8 cellular contexts compared by ENCODE assay signal in the genomic region with DNA sequence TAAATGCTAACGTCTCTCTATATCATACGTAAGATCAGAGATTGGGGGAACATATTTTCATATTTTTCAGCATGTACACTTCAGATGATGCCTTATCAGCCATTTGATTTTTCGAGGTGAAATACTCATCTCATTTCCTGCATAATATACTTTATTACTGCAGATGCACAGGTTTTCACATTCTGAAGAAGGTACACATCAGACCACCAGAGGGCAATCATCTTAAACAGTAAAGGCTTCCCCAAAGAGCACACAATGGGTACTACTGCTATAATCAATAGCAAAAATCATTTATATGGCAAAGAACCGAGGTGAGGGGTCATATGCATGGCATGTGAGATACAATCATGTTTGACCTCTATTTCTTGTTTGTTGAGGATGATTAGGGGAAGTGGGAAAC.
DNase-seq lines count a peak whose midpoint lies in the region; ATAC-seq and TF ChIP-seq lines count a peak whose summit lies in the region.

No MANE protein-coding gene starts in this region.

- H3K9ac ChIP-seq in PC-3 (ENCODE audit: low read length), result 0 out of 2 replicates have a peak overlapping the region, but pooled peaks have one; percentile 27

- no peak overlapping the region for H3K4me3 ChIP-seq in PC-3 (ENCODE audit: low read length)
- H3K4me3 ChIP-seq in transverse colon, result no peak overlapping the region
- no peak overlapping the region for H3K4me3 ChIP-seq in aorta (ENCODE audit: low read length in 2 of 2)

- peak; percentile 64 for TF ChIP-seq CTCF in PC-3 (conservative IDR thresholded peaks at IDR 0.05; ENCODE audit: low read depth, low read length)
- peak; percentile 23 to 37 (median 32) for TF ChIP-seq CTCF in transverse colon (IDR thresholded peaks at IDR 0.05)

- POLR2A ChIA-PET in PC-3 (lab: Charles Lee; ENCODE audit: unreplicated experiment), result no interaction called here

- DNase-seq in NCI-H146 (lab: John Stamatoyannopoulos, UW) (peak; percentile 26), NCI-H146 treated with DMSO at 0.1 percent for 48 hours (lab: John Stamatoyannopoulos, UW; ENCODE audit: unreplicated experiment) (no peak), PC-3 (peak; percentile 51), fibroblast of the conjunctiva (ENCODE audit: low read depth) (peak; percentile 35), transverse colon (no peak), aorta (no peak)

- H4K20me1 ChIP-seq in PC-3 (ENCODE audit: low read length), result no peaks in the 10 kb centered on the region

- intact Hi-C loops in PC-3 (cut with micrococcal nuclease) (loop anchor here (1.0 kb wide), 1 partner anchor 121 kb away; no protein-coding TSS in a partner anchor), transverse colon (cut with DNase I; ENCODE audit: low total_unique reads) (loop anchor here (10.0 kb wide), 1 partner anchor 120 kb away; the partner anchor contains the start of gene EPB41L3), aorta (cut with DNase I) (no loop called here)

- H3K79me2 ChIP-seq in PC-3 (ENCODE audit: low read length), result no peaks in the 10 kb centered on the region

- 58 to 69% methylated on average over 3 to 4 of the region's 4 CpGs for WGBS in transverse colon (ENCODE audit: low coverage in 1 of 2), 2 donors
- WGBS in aorta, 2 donors, result 50 to 54% methylated on average over 4 of the region's 4 CpGs

- H3K4me1 ChIP-seq in PC-3 (ENCODE audit: insufficient read depth, low read length) (no peaks in the 10 kb centered on the region), transverse colon (peaks cover 0 to 5% (median 0%) of the 10 kb centered on the region in 4 donors), aorta (ENCODE audit: control insufficient read depth in 1 of 2, insufficient read depth in 2 of 2, low read length in 2 of 2) (no peaks in the 10 kb centered on the region)

- CTCF ChIA-PET in PC-3 (lab: Charles Lee), result no interaction called here

- in situ Hi-C loops in transverse colon (cut with MboI; ENCODE audit: low pct_ligation_motif_present in 1 of 4, low pct_unique_long_range_greater_than_20kb in 1 of 4, low sequenced_read_pairs in 3 of 4), result no loop called here

- H3K36me3 ChIP-seq in PC-3 (ENCODE audit: low read depth, low read length), result no peaks in the 10 kb centered on the region
- peaks cover 0 to 8% (median 0%) of the 10 kb centered on the region in 4 donors for H3K36me3 ChIP-seq in transverse colon
- H3K36me3 ChIP-seq in aorta (ENCODE audit: control insufficient read depth in 1 of 2, insufficient read depth in 2 of 2, low read length in 1 of 2), result no peaks in the 10 kb centered on the region

- H2AFZ ChIP-seq in PC-3 (ENCODE audit: low read length), result no peak overlapping the region

- no peak for TF ChIP-seq EP300 in transverse colon (IDR thresholded peaks at IDR 0.05; ENCODE audit: low read depth)

- no peaks in the 10 kb centered on the region for H3F3A ChIP-seq in PC-3 (ENCODE audit: low read length, unreplicated experiment)

- H3K9me3 ChIP-seq in PC-3 (ENCODE audit: low read length), result no peaks in the 10 kb centered on the region
- no peaks in the 10 kb centered on the region for H3K9me3 ChIP-seq in transverse colon
- no peaks in the 10 kb centered on the region for H3K9me3 ChIP-seq in aorta (ENCODE audit: control insufficient read depth, low read length)

- TF ChIP-seq POLR2A in transverse colon (IDR thresholded peaks at IDR 0.05), result no peak

- H3K4me2 ChIP-seq in PC-3 (ENCODE audit: low read length), result no peak overlapping the region

- peak; percentile 54 for ATAC-seq in HG02678 (IDR thresholded peaks at IDR 0.05; ENCODE audit: unreplicated experiment)
- peak; percentile 71 for ATAC-seq in PC-3
- ATAC-seq in GM21737 (IDR thresholded peaks at IDR 0.05; ENCODE audit: unreplicated experiment), result no peak
- no peak for ATAC-seq in aorta (ENCODE audit: low FRiP score)

- no TSS peak for BruUV-seq in PC-3 (replicated peaks; lab: Mats Ljungman, UMichigan)

- H3K9me2 ChIP-seq in PC-3 (replicated peaks; ENCODE audit: low read length), result no peaks in the 10 kb centered on the region

- 0 out of 2 replicates have a peak, but pooled peaks cover 5% of the 10 kb centered on the region for H3K27me3 ChIP-seq in PC-3 (ENCODE audit: low read length)
- H3K27me3 ChIP-seq in transverse colon, result no peaks in the 10 kb centered on the region
- H3K27me3 ChIP-seq in aorta (ENCODE audit: control insufficient read depth in 1 of 2, insufficient read depth in 2 of 2, low read length in 1 of 2), result no peaks in the 10 kb centered on the region

- H3K27ac ChIP-seq in PC-3 (ENCODE audit: low read length), result peak overlapping the region; percentile 70
- H3K27ac ChIP-seq in transverse colon, result no peak overlapping the region
- no peak overlapping the region for H3K27ac ChIP-seq in aorta (ENCODE audit: low read depth in 1 of 2, low read length in 2 of 2)

Comparison
In these comparisons a context has a peak if more than half of its experiments do, and no peak if none do; other contexts are left out.
1. DNase-seq: peak in NCI-H146 (single experiment), PC-3 (single experiment) and fibroblast of the conjunctiva (single experiment); none in NCI-H146 treated with DMSO at 0.1 percent for 48 hours (single experiment), transverse colon (single experiment) and aorta (0 of 2).
2. ATAC-seq: peak in HG02678 (single experiment) and PC-3 (single experiment); none in GM21737 (single experiment) and aorta (single experiment).
3. intact Hi-C loops: an anchor here in PC-3 (1.0 kb wide) and transverse colon (10.0 kb wide); none called in aorta.